Comparison of ENCODE assay signal across 8 cellular contexts in genomic region chr9:121765021-121765950, GRCh38.
A peak's percentile ranks its signal among the peaks of the same experiment; 100 is the strongest.
DNase-seq lines count a peak whose midpoint lies in the region; ATAC-seq and TF ChIP-seq lines count a peak whose summit lies in the region.

No MANE protein-coding gene starts in this region.

- DNase-seq in HuH-7.5 (ENCODE audit: low spot score) (peak; percentile 44), dermis blood vessel endothelial cell (peak; percentile 76), left lobe of liver (ENCODE audit: low spot score) (no peak), transverse colon (peak; percentile 24), CD1c-positive myeloid dendritic cell (ENCODE audit: extremely low spot score) (no peak), GF-D8 (lab: John Stamatoyannopoulos, UW) (no peak), T1000 (lab: John Stamatoyannopoulos, UW) (no peak)

- peaks cover 5 to 12% (median 9%) of the 10 kb centered on the region in 4 donors for H3K4me1 ChIP-seq in transverse colon

- no peak overlapping the region for H3K4me3 ChIP-seq in transverse colon

- 66% methylated on average over 7 of the region's 8 CpGs; no CpG with 5 or more reads in 1 of the 2 donors for WGBS in transverse colon (ENCODE audit: low coverage in 1 of 2), 2 donors

- ATAC-seq in left lobe of liver = peak; percentile 63
- no peak for ATAC-seq in GM18867 (IDR thresholded peaks at IDR 0.05; ENCODE audit: unreplicated experiment)

- H3K27me3 ChIP-seq in transverse colon = no peaks in the 10 kb centered on the region

- peaks cover 0 to 28% (median 10%) of the 10 kb centered on the region in 4 donors for H3K36me3 ChIP-seq in transverse colon

- intact Hi-C loops in transverse colon (cut with DNase I; ENCODE audit: low total_unique reads) = no loop called here

- no peak for TF ChIP-seq EP300 in transverse colon (IDR thresholded peaks at IDR 0.05; ENCODE audit: low read depth)

- H3K27ac ChIP-seq in transverse colon = peak overlapping the region; percentile 37 to 54 (median 46)

- TF ChIP-seq CTCF in transverse colon (IDR thresholded peaks at IDR 0.05) = no peak

- no peak for TF ChIP-seq POLR2A in transverse colon (IDR thresholded peaks at IDR 0.05)

- in situ Hi-C loops in transverse colon (cut with MboI; ENCODE audit: low pct_ligation_motif_present in 1 of 4, low pct_unique_long_range_greater_than_20kb in 1 of 4, low sequenced_read_pairs in 3 of 4) = no loop called here

- no peaks in the 10 kb centered on the region for H3K9me3 ChIP-seq in transverse colon

Comparison
In these comparisons a context has a peak if more than half of its experiments do, and no peak if none do; other contexts are left out.
1. DNase-seq: peak in HuH-7.5 (single experiment), dermis blood vessel endothelial cell (single experiment) and transverse colon (single experiment); none in left lobe of liver (single experiment), CD1c-positive myeloid dendritic cell (single experiment), GF-D8 (single experiment) and T1000 (single experiment).